Comparison of ENCODE assay signal across 9 cellular contexts in the genomic region with DNA sequence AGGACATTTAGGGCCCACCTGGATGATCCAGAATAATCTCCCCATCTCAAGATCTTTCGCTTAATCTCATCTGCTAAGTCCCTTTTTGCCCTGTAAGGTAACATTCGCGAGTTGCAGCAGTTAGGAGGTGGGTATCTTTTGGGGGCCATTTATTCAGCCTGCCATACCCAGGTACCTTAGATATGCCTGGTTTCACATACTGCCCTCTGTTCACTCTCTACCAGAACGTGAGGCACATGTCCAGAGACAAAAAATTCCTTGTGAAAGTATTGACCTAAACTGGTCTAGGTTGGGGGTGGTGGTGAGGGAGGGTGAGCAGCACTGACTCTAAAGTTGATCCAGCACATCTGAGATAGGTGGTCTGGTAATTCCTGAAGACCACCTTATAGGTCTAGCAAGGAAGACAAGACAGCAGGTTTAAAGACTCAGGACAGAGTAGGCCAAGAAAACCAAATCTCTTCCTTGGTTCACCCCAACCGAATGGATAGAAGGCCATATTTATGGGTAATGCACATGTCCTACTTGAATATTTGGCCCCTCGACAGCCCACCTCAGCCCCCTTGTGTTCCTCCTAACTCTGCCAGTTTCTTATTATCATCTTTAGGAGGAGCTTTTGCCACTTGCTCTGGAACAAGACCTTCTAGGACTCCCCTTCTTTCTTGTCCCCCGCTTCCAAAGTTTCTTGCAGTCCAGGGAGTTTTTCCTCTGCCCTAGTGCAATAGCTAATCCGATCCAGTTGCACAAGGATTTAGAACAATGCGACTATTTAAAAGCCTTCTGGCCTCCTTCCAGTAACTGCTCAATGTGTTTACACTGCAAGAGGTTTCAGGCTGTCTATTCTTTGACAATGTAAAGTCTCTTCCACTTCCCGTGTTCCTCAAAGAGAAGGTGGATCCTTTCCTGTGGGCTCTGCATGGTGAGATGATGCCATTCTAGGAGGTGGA.
DNase-seq lines count a peak whose midpoint lies in the region; ATAC-seq and TF ChIP-seq lines count a peak whose summit lies in the region.
"Had no signal": no experiment of that assay in that cellular context is flagged by ENCODE, and none has a peak within 500 bp of the region (broad histone marks: within the 10 kb centered on the region; RNA-seq: fewer than 3 reads in every experiment).

No MANE protein-coding gene starts in this region.

- DNase-seq in Daoy (ENCODE audit: low read depth) (peak; percentile 10), NCI-H2171 treated with DMSO at 0.1 percent for 48 hours (lab: John Stamatoyannopoulos, UW) (peak; percentile 52), dermis blood vessel endothelial cell (peak; percentile 48), myocyte (ENCODE audit: low read depth) (peak; percentile 27), mesothelial cell of epicardium (ENCODE audit: low spot score in 2 of 2, unreplicated experiment in 2 of 2) (no peak)
- DNase-seq in activated naive CD4-positive, alpha-beta T cell treated with anti-CD3 and anti-CD28 coated beads, Interleukin-2, amount 50 U/mL, for 72 hours (ENCODE audit: low spot score in 2 of 2): no peak
- DNase-seq in activated naive CD4-positive, alpha-beta T cell treated with Interleukin-2 at 50 U/mL for 16 hours: no peak
- DNase-seq: activated CD4-positive, alpha-beta T cell treated with anti-CD3 and anti-CD28 coated beads for 1 hour had no signal

- no peak overlapping the region for H3K27ac Mint-ChIP-seq in activated naive CD4-positive, alpha-beta T cell treated with anti-CD3 and anti-CD28 coated beads, Interleukin-2, amount 50 U/mL, for 72 hours
- H3K27ac Mint-ChIP-seq in mesothelial cell of epicardium: no peak overlapping the region

- ATAC-seq in activated naive CD4-positive, alpha-beta T cell treated with anti-CD3 and anti-CD28 coated beads, Interleukin-2, amount 50 U/mL, for 72 hours: no peak
- no peak for ATAC-seq in HG03280 (IDR thresholded peaks at IDR 0.05; ENCODE audit: unreplicated experiment)

- peaks cover 0 to under 1% of the 10 kb centered on the region in 2 donors for H3K36me3 Mint-ChIP-seq in activated naive CD4-positive, alpha-beta T cell treated with anti-CD3 and anti-CD28 coated beads, Interleukin-2, amount 50 U/mL, for 72 hours
- H3K36me3 Mint-ChIP-seq in mesothelial cell of epicardium: no peaks in the 10 kb centered on the region

- H3K4me1 Mint-ChIP-seq in mesothelial cell of epicardium: peaks cover 12% of the 10 kb centered on the region

- no peak for TF ChIP-seq CTCF in mesothelial cell of epicardium (IDR thresholded peaks at IDR 0.05; ENCODE audit: unreplicated experiment)

- H3K9me3 Mint-ChIP-seq in activated naive CD4-positive, alpha-beta T cell treated with anti-CD3 and anti-CD28 coated beads, Interleukin-2, amount 50 U/mL, for 72 hours: peaks cover 8% of the 10 kb centered on the region in 2 donors
- peaks cover 7% of the 10 kb centered on the region for H3K9me3 Mint-ChIP-seq in mesothelial cell of epicardium

- H3K4me3 Mint-ChIP-seq in mesothelial cell of epicardium: no peak overlapping the region

- no peaks in the 10 kb centered on the region for H3K27me3 Mint-ChIP-seq in mesothelial cell of epicardium (ENCODE audit: low read depth)

Comparison
In these comparisons a context has a peak if more than half of its experiments do, and no peak if none do; other contexts are left out.
1. DNase-seq: peak in Daoy (single experiment), NCI-H2171 treated with DMSO at 0.1 percent for 48 hours (single experiment), dermis blood vessel endothelial cell (single experiment) and myocyte (single experiment); none in activated naive CD4-positive, alpha-beta T cell treated with anti-CD3 and anti-CD28 coated beads, Interleukin-2, amount 50 U/mL, for 72 hours (0 of 2), activated naive CD4-positive, alpha-beta T cell treated with Interleukin-2 at 50 U/mL for 16 hours (single experiment) and mesothelial cell of epicardium (0 of 2).